1 cellular context compared by ENCODE assay signal in the genomic region with DNA sequence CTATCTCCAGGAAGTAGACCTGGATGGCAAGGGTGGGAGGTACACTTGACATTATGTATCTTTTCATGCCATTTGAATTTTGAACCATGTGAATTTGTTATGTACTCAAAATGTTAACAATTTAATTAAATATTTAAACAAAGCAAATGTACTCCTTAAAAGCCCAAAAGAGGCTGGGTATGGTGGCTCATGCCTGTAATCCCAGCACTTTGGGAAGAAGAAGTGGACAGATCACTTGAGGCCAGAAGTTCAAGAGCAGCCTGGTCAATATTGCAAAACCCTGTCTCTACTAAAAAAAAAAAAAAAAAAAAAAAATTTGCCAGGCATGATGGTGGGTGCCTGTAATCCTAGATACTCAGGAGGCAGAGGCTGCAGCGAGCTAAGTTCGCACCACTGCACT.
TF ChIP-seq lines count a peak whose summit lies in the region.

No MANE protein-coding gene starts in this region.

TF ChIP-seq in GM12878, 131 proteins besides CTCF, POLR2A, EP300 and RAD21 (continued from another document):
- TF ChIP-seq MYC (IDR thresholded peaks at IDR 0.05; ENCODE audit: insufficient read depth, insufficient read length, insufficient replicate concordance, low read length, severe bottlenecking): no peak
- TF ChIP-seq RCOR1 (conservative IDR thresholded peaks at IDR 0.05; ENCODE audit: low read depth, low read length): no peak
- no peak for TF ChIP-seq EGR1 (IDR thresholded peaks at IDR 0.05; ENCODE audit: borderline replicate concordance in 1 of 2, low read depth in 2 of 2, low read length in 2 of 2)
- TF ChIP-seq ZZZ3 (IDR thresholded peaks at IDR 0.05; ENCODE audit: control insufficient read depth, insufficient read length, low read depth): no peak
- no peak for TF ChIP-seq NRF1 (conservative IDR thresholded peaks at IDR 0.05; ENCODE audit: low read depth, low read length)
TF ChIP-seq in GM12878: peak in this region for 0.
